Comparison of ENCODE assay signal across 8 cellular contexts in the genomic region with DNA sequence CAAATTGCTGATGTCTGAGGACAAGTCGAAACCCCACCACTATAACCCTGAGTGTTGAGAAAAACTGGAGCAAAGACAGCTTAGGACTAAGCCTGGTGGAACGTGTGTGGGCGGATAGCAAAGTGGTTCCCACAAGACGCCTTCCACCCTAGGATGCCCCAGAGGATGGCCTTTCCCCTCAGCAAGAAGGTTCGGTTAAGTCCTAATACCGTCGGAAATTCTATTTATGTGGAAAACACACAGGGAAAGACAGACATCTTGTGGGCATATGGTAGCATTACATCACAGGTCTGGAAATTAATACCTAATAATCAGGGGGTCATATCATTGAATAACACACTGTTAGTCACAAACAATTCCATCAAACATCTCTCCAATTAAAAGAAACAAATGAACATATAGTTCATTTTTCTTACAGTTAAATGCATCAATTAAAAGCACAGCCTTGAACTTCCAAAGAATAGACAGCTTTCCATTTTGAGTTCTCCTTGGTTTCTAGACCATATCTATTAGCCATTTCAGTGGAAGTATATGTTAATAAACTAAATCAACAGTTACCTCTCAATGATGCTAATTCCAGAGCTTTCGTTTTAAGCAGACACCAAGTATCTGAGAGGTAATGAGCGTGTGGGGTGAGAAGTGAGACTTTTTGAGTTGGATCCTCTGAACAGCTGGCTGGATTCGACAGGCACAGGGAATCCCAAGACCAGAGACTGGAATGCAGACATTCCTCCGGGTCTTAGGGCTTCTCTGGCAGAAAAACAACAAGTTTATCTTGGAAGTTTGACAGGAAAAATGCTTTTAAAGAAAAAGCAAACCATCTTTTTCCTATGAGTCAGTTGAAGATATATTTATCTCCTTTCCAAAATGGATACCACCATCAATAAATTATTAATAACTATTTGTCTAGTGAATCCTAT. TPM values are rescaled to one million over a fixed set of nuclear protein-coding genes. Genes with fewer than 3 reads are reported as not detected.
DNase-seq lines count a peak whose midpoint lies in the region; ATAC-seq and TF ChIP-seq lines count a peak whose summit lies in the region.

No MANE protein-coding gene starts in this region.

- H3K36me3 ChIP-seq in breast epithelium = no peaks in the 10 kb centered on the region
- H3K36me3 ChIP-seq in mesendoderm (ENCODE audit: control insufficient read depth, insufficient read depth, low read length) = no peaks in the 10 kb centered on the region

- H3K79me2 ChIP-seq in mesendoderm (ENCODE audit: control insufficient read depth, insufficient read depth, low read length) = peaks cover 19% of the 10 kb centered on the region

- ATAC-seq in HG03045 (IDR thresholded peaks at IDR 0.05; ENCODE audit: unreplicated experiment) (no peak), GM21515 (IDR thresholded peaks at IDR 0.05; ENCODE audit: unreplicated experiment) (no peak), HG02798 (IDR thresholded peaks at IDR 0.05; ENCODE audit: poor library complexity, unreplicated experiment) (no peak)

- no peak overlapping the region for H3K18ac ChIP-seq in mesendoderm (ENCODE audit: low read length)

- no peak overlapping the region for H3K9ac ChIP-seq in mesendoderm (ENCODE audit: low read length)

- no peak overlapping the region for H2BK120ac ChIP-seq in mesendoderm (ENCODE audit: low read depth, low read length)

- H2BK15ac ChIP-seq in mesendoderm (replicated peaks; ENCODE audit: low read depth) = no peak overlapping the region

- H3K9me3 ChIP-seq in breast epithelium = no peaks in the 10 kb centered on the region

- no peak overlapping the region for H2BK5ac ChIP-seq in mesendoderm (ENCODE audit: low read length)

- no CpG with 5 or more reads among the region's 11 CpGs for WGBS in mesendoderm (ENCODE audit: extremely low coverage, insufficient coverage, low lambda C conversion rate)

- H3K4me3 ChIP-seq in breast epithelium = no peak overlapping the region
- no peak overlapping the region for H3K4me3 ChIP-seq in mesendoderm (ENCODE audit: low read length)

- H3K27ac ChIP-seq in breast epithelium (no peak overlapping the region), mesendoderm (ENCODE audit: low read depth, low read length) (no peak overlapping the region)

- peaks cover 9% of the 10 kb centered on the region for H3K79me1 ChIP-seq in mesendoderm (ENCODE audit: low read length)

- no peaks in the 10 kb centered on the region for H3K27me3 ChIP-seq in breast epithelium
- H3K27me3 ChIP-seq in mesendoderm (ENCODE audit: insufficient read depth, low read length, poor library complexity) = no peaks in the 10 kb centered on the region

- no peak overlapping the region for H4K5ac ChIP-seq in mesendoderm (ENCODE audit: low read length)

- H4K8ac ChIP-seq in mesendoderm (ENCODE audit: low read depth, low read length) = no peak overlapping the region

- H3K4ac ChIP-seq in mesendoderm (ENCODE audit: low read depth, low read length) = no peak overlapping the region

- no peak for TF ChIP-seq POLR2A in breast epithelium (IDR thresholded peaks at IDR 0.05)

- no peak overlapping the region for H2AK5ac ChIP-seq in mesendoderm (ENCODE audit: low read length)

- H3K56ac ChIP-seq in mesendoderm (ENCODE audit: low read length) = no peak overlapping the region

- no peak overlapping the region for H3K4me2 ChIP-seq in mesendoderm (ENCODE audit: low read length)

- peak; percentile 68 to 80 (median 71) for TF ChIP-seq CTCF in breast epithelium (IDR thresholded peaks at IDR 0.05)

- H3K23ac ChIP-seq in mesendoderm (ENCODE audit: low read length) = peak overlapping the region; percentile 45

- intact Hi-C loops in breast epithelium (cut with DNase I; ENCODE audit: low total_unique reads) = no loop called here

- H3K4me1 ChIP-seq in breast epithelium (peaks cover 0 to 16% of the 10 kb centered on the region in 2 donors), mesendoderm (ENCODE audit: control insufficient read depth, low read depth, low read length) (peaks cover 9% of the 10 kb centered on the region)

- DNase-seq in AML-193 (lab: John Stamatoyannopoulos, UW) = peak; percentile 3 to 28
- DNase-seq in H4 (ENCODE audit: low spot score) = peak; percentile 61
- peak; percentile 43 for DNase-seq in NCI-H524 treated with DMSO at 0.1 percent for 48 hours (lab: John Stamatoyannopoulos, UW)
- DNase-seq in breast epithelium (ENCODE audit: low spot score in 2 of 2) = no peak
- peak; percentile 66 for DNase-seq in mesendoderm

RNA-seq across cellular contexts. Expression of a gene that starts 2.9 kb away (rescaled TPM):
- 14.1 and 19.1 TPM in 2 replicates for total RNA-seq in H4 (2014; rRNA removed; shearing (Covaris generic))
- 10 to 100 TPM; 33.1 to 47.7 (median 34.1) TPM for total RNA-seq in breast epithelium
- 26.4 TPM for polyA plus RNA-seq in mesendoderm (2013, experiment 1 of 2)
- polyA plus RNA-seq in mesendoderm (2013, experiment 2 of 2) = 26.6 TPM

Comparison
In these comparisons a context has a peak if more than half of its experiments do, and no peak if none do; other contexts are left out.
1. DNase-seq: peak in AML-193 (2 of 2), H4 (single experiment), NCI-H524 treated with DMSO at 0.1 percent for 48 hours (single experiment) and mesendoderm (single experiment); none in breast epithelium (0 of 2).